In genomic region chr10:101669181-101669580, GRCh38 we compare ENCODE assay signal across 17 cellular contexts. TPM values are rescaled to one million over a fixed set of nuclear protein-coding genes. Genes with fewer than 3 reads are reported as not detected.
DNase-seq lines count a peak whose midpoint lies in the region; ATAC-seq and TF ChIP-seq lines count a peak whose summit lies in the region.
"Had no signal": no experiment of that assay in that cellular context is flagged by ENCODE, and none has a peak within 500 bp of the region (broad histone marks: within the 10 kb centered on the region; RNA-seq: fewer than 3 reads in every experiment).

No MANE protein-coding gene starts in this region.

- H3K36me3 ChIP-seq in HEK293 (ENCODE audit: control insufficient read depth in 2 of 2, insufficient read depth in 1 of 2, low read length in 2 of 2) (peaks cover 4 to 75% of the 10 kb centered on the region in 2 experiments), adipocyte (ENCODE audit: control insufficient read depth, insufficient read depth, low read length, severe bottlenecking) (peaks cover 64% of the 10 kb centered on the region), esophagus muscularis mucosa (peaks cover 38 to 94% (median 89%) of the 10 kb centered on the region in 4 donors), neural progenitor cell (peaks cover 9% of the 10 kb centered on the region)

- ATAC-seq in GM18505 (IDR thresholded peaks at IDR 0.05; ENCODE audit: unreplicated experiment) = no peak
- ATAC-seq: CD8-positive, alpha-beta T cell; HCT116 had no signal

- peaks cover 31% of the 10 kb centered on the region for H3F3A ChIP-seq in neural progenitor cell (ENCODE audit: low read depth)

- H2AFZ ChIP-seq in neural progenitor cell (replicated peaks) = no peak overlapping the region
- H2AFZ ChIP-seq: GM23248 had no signal

- H3K27me3 ChIP-seq in adipocyte (replicated peaks; ENCODE audit: control insufficient read depth, insufficient read depth, low read length) = no peaks in the 10 kb centered on the region
- no peaks in the 10 kb centered on the region for H3K27me3 ChIP-seq in esophagus muscularis mucosa
- no peaks in the 10 kb centered on the region for H3K27me3 ChIP-seq in neural progenitor cell
- H3K27me3 ChIP-seq: BLaER1 treated with 17β-estradiol and CSF1 and Interleukin-3, amounts not matched to agents 10 nM and 100 nM had no signal

- 100% methylated on average over 2 of the region's 2 CpGs for WGBS in esophagus muscularis mucosa

- no peak overlapping the region for H3K4me3 ChIP-seq in HEK293 (ENCODE audit: low read depth, low read length)
- no peak overlapping the region for H3K4me3 ChIP-seq in adipocyte (ENCODE audit: low read length)
- no peak overlapping the region for H3K4me3 ChIP-seq in esophagus muscularis mucosa
- H3K4me3 ChIP-seq in neural progenitor cell = no peak overlapping the region
- H3K4me3 ChIP-seq: BLaER1 treated with 17β-estradiol and CSF1 and Interleukin-3, amounts not matched to agents 10 nM and 100 nM; GM23248 had no signal

- TF ChIP-seq POLR2A in esophagus muscularis mucosa (IDR thresholded peaks at IDR 0.05; ENCODE audit: low read depth) (no peak), GM18505 (IDR thresholded peaks at IDR 0.05; ENCODE audit: borderline replicate concordance, extremely low read depth, insufficient read depth, insufficient read length) (no peak)

- no peaks in the 10 kb centered on the region for H3K79me2 ChIP-seq in neural progenitor cell (ENCODE audit: low read depth)

- H3K9me3 Mint-ChIP-seq in neural progenitor cell = no peaks in the 10 kb centered on the region
- H3K9me3 Mint-ChIP-seq: CD8-positive, alpha-beta T cell had no signal

- peak; percentile 20 for DNase-seq in adipocyte (ENCODE audit: low read depth)
- DNase-seq in esophagus muscularis mucosa (ENCODE audit: extremely low spot score) = peak; percentile 29
- no peak for DNase-seq in neural progenitor cell (ENCODE audit: low spot score)
- DNase-seq in activated T-cell treated with anti-CD3 and anti-CD28 coated beads, Interleukin-2, amount 50 U/mL, for 1 hour = no peak
- no peak for DNase-seq in NCI-H2081 (lab: John Stamatoyannopoulos, UW)
- DNase-seq: 8988T; Calu3; CD8-positive, alpha-beta T cell; DMS79 treated with DMSO at 0.1 percent for 48 hours; GF-D8; GM23248; H7 had no signal

- CTCF ChIA-PET in HEK293 (lab: Yijun Ruan, JAX) = no interaction called here

- no peak overlapping the region for H3K27ac Mint-ChIP-seq in neural progenitor cell
- H3K27ac Mint-ChIP-seq: B cell had no signal

- peaks cover 26% of the 10 kb centered on the region for H3K36me3 Mint-ChIP-seq in neural progenitor cell

- H3K9ac ChIP-seq in adipocyte (ENCODE audit: low read length) (no peak overlapping the region), neural progenitor cell (no peak overlapping the region)
- H3K9ac ChIP-seq: BLaER1 treated with 17β-estradiol and CSF1 and Interleukin-3, amounts not matched to agents 10 nM and 100 nM; GM23248 had no signal

- H4K20me1 ChIP-seq in neural progenitor cell (ENCODE audit: low read depth) = no peaks in the 10 kb centered on the region

- H3K9me3 ChIP-seq in HEK293 (ENCODE audit: control insufficient read depth, insufficient read depth, low read depth, low read length) = no peaks in the 10 kb centered on the region
- no peaks in the 10 kb centered on the region for H3K9me3 ChIP-seq in adipocyte (ENCODE audit: control insufficient read depth, low read length)
- H3K9me3 ChIP-seq in esophagus muscularis mucosa = no peaks in the 10 kb centered on the region
- no peaks in the 10 kb centered on the region for H3K9me3 ChIP-seq in neural progenitor cell (ENCODE audit: low read depth)
- H3K9me3 ChIP-seq: BLaER1 treated with 17β-estradiol and CSF1 and Interleukin-3, amounts not matched to agents 10 nM and 100 nM had no signal

- H3K4me2 ChIP-seq in neural progenitor cell = peak overlapping the region; percentile 45
- H3K4me2 ChIP-seq: BLaER1 treated with 17β-estradiol and CSF1 and Interleukin-3, amounts not matched to agents 10 nM and 100 nM had no signal

- peaks cover 6% of the 10 kb centered on the region for H3K4me1 Mint-ChIP-seq in neural progenitor cell

- peaks cover 4% of the 10 kb centered on the region for H3K27me3 Mint-ChIP-seq in neural progenitor cell (ENCODE audit: insufficient read depth, low read depth)
- H3K27me3 Mint-ChIP-seq: B cell had no signal

- H3K4me1 ChIP-seq in HEK293 (ENCODE audit: control insufficient read depth, insufficient read depth, low read length) (peaks cover 5% of the 10 kb centered on the region; the same call in 1 of the 2 replicates), adipocyte (ENCODE audit: control insufficient read depth, insufficient read depth, low read length) (peaks cover 13% of the 10 kb centered on the region), esophagus muscularis mucosa (peaks cover 0 to 10% (median 0%) of the 10 kb centered on the region in 4 donors), neural progenitor cell (peaks cover 52% of the 10 kb centered on the region)

- POLR2A ChIA-PET in HEK293 (lab: Yijun Ruan, JAX) = no interaction called here

- H3K27ac ChIP-seq in HEK293 (ENCODE audit: extremely low read depth, low read depth, low read length) (no peak overlapping the region), esophagus muscularis mucosa (replicated peaks in 1 of 4) (no peak overlapping the region), neural progenitor cell (peak overlapping the region; percentile 78)
- H3K27ac ChIP-seq: BLaER1 treated with 17β-estradiol and CSF1 and Interleukin-3, amounts not matched to agents 10 nM and 100 nM; GM23248 had no signal

- TF ChIP-seq EP300 in esophagus muscularis mucosa (IDR thresholded peaks at IDR 0.05) = no peak

- no peak overlapping the region for H3K4me3 Mint-ChIP-seq in neural progenitor cell
- H3K4me3 Mint-ChIP-seq: B cell; CD8-positive, alpha-beta T cell had no signal

- TF ChIP-seq CTCF in HEK293 (tag by site-specific recombination; IDR thresholded peaks at IDR 0.05) = no peak
- TF ChIP-seq CTCF in esophagus muscularis mucosa (IDR thresholded peaks at IDR 0.05) = no peak
- TF ChIP-seq CTCF in neural progenitor cell (IDR thresholded peaks at IDR 0.05) = no peak

- intact Hi-C loops in esophagus muscularis mucosa (cut with DNase I) = no loop called here

TF ChIP-seq in HEK293, 187 proteins besides CTCF, POLR2A, EP300 and RAD21:
- TF ChIP-seq GLIS1 (tag by site-specific recombination; IDR thresholded peaks at IDR 0.05) = peak; percentile 66
- no peak for TF ChIP-seq ZNF580 (tag by site-specific recombination; IDR thresholded peaks at IDR 0.05)
- no peak for TF ChIP-seq ZNF521 (tag by site-specific recombination; IDR thresholded peaks at IDR 0.05)
TF ChIP-seq in HEK293: peak in this region for 1.

RNA-seq across cellular contexts. Expression of gene FBXW4, which starts 25.8 kb away (rescaled TPM):
- total RNA-seq in esophagus muscularis mucosa (100 to 1,000 TPM; 101 to 168 (median 115) TPM), neural progenitor cell (ENCODE audit: low replicate concordance) (36.3 and 46.0 TPM in 2 replicates)

Comparison
In these comparisons a context has a peak if more than half of its experiments do, and no peak if none do; other contexts are left out.
1. DNase-seq: peak in adipocyte (single experiment) and esophagus muscularis mucosa (single experiment); none in neural progenitor cell (single experiment), activated T-cell treated with anti-CD3 and anti-CD28 coated beads, Interleukin-2, amount 50 U/mL, for 1 hour (single experiment) and NCI-H2081 (0 of 2).